Comparison of ENCODE assay signal across 9 cellular contexts in the genomic region with DNA sequence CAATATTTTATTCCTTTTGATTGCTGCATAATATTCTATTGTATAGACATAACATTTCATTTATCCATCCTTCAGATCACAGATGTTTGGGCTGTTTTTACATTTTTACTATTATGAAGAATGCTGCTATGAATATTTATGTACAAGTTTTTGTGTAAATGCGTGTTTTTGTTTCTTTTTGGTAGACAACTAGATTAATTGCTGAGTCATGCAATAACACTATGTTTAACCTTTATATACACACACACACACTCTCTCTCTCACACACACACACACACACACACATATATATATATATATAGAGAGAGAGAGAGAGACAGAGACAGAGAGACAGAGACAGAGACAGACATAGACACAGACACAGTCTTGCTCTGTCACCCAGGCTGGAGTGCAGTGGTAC.
"Had no signal": no experiment of that assay in that cellular context is flagged by ENCODE, and none has a peak within 500 bp of the region (broad histone marks: within the 10 kb centered on the region; RNA-seq: fewer than 3 reads in every experiment).

No MANE protein-coding gene starts in this region.

- H3K4me3 ChIP-seq: GM23248 had no signal

- H3K9me3 Mint-ChIP-seq: H9 had no signal

- H3K9ac ChIP-seq: GM23248, KMS-11 had no signal

- H3K4me2 ChIP-seq: KMS-11 had no signal

- FAIRE-seq: H54, HTR-8/SVneo had no signal

- H3K27ac Mint-ChIP-seq: H9 had no signal

- DNase-seq: GM23248, GOT3, H9, HCEC 1CT, Karpas-422, KBM-7 had no signal

- H2AFZ ChIP-seq: GM23248 had no signal

- H3K27ac ChIP-seq: GM23248, KMS-11 had no signal

- H3K4me3 Mint-ChIP-seq: H9 had no signal
